5 cellular contexts compared by ENCODE assay signal in genomic region chr10:18156797-18157196, GRCh38. TPM values are rescaled to one million over a fixed set of nuclear protein-coding genes. Genes with fewer than 3 reads are reported as not detected.
"Had no signal": no experiment of that assay in that cellular context is flagged by ENCODE, and none has a peak within 500 bp of the region (broad histone marks: within the 10 kb centered on the region; RNA-seq: fewer than 3 reads in every experiment).

No MANE protein-coding gene starts in this region.

RNA-seq across cellular contexts. Expression of gene CACNB2, which starts 16.6 kb away (rescaled TPM):
- total RNA-seq: activated CD4-positive, alpha-beta memory T cell treated with anti-CD3 and anti-CD28 coated beads, Interleukin-2, amount 10 ng/mL, durations not matched to agents 7 days and 5 days; activated CD8-positive, alpha-beta memory T cell treated with anti-CD3 and anti-CD28 coated beads, Interleukin-2, amount 10 ng/mL, durations not matched to agents 7 days and 5 days; LHCN-M2; RPMI7951; SJSA1 had no signal
